In genomic region chr10:62817120-62817762, GRCh38 we compare ENCODE assay signal across 8 cellular contexts. TPM values are rescaled to one million over a fixed set of nuclear protein-coding genes. Genes with fewer than 3 reads are reported as not detected.
DNase-seq lines count a peak whose midpoint lies in the region; ATAC-seq and TF ChIP-seq lines count a peak whose summit lies in the region.

No MANE protein-coding gene starts in this region.

- peak overlapping the region; percentile 48 for H3K4me3 ChIP-seq in kidney epithelial cell (ENCODE audit: low read depth, low read length)

- peaks cover 21% of the 10 kb centered on the region for H3K36me3 Mint-ChIP-seq in T-helper 1 cell treated with Interleukin-12 subunit alpha and Interleukin-12 subunit beta and Interleukin-4 antibody, amounts not matched to agents 30 μg/mL and 1 μg/mL, for 36 hours (ENCODE audit: low read depth)

- peaks cover 70% of the 10 kb centered on the region for H3K27me3 Mint-ChIP-seq in T-helper 1 cell treated with Interleukin-12 subunit alpha and Interleukin-12 subunit beta and Interleukin-4 antibody, amounts not matched to agents 30 μg/mL and 1 μg/mL, for 36 hours (ENCODE audit: low read depth)

- H3K36me3 ChIP-seq in kidney epithelial cell (ENCODE audit: control insufficient read depth, insufficient read depth, low read length): no peaks in the 10 kb centered on the region

- peak overlapping the region; percentile 95 for H3K4me3 Mint-ChIP-seq in T-helper 1 cell treated with Interleukin-12 subunit alpha and Interleukin-12 subunit beta and Interleukin-4 antibody, amounts not matched to agents 30 μg/mL and 1 μg/mL, for 36 hours

- peak; percentile 25 for ATAC-seq in GM18511 (IDR thresholded peaks at IDR 0.05; ENCODE audit: unreplicated experiment)
- ATAC-seq in HG03045 (IDR thresholded peaks at IDR 0.05; ENCODE audit: unreplicated experiment): peak; percentile 3

- H3K9me3 Mint-ChIP-seq in T-helper 1 cell treated with Interleukin-12 subunit alpha and Interleukin-12 subunit beta and Interleukin-4 antibody, amounts not matched to agents 30 μg/mL and 1 μg/mL, for 36 hours: no peaks in the 10 kb centered on the region

- no peak for TF ChIP-seq CTCF in kidney epithelial cell (IDR thresholded peaks at IDR 0.05; ENCODE audit: insufficient read depth, low read length, poor library complexity, severe bottlenecking)

- H3K4me1 Mint-ChIP-seq in T-helper 1 cell treated with Interleukin-12 subunit alpha and Interleukin-12 subunit beta and Interleukin-4 antibody, amounts not matched to agents 30 μg/mL and 1 μg/mL, for 36 hours (ENCODE audit: low read depth): peaks cover 40% of the 10 kb centered on the region

- peak overlapping the region; percentile 97 for H3K27ac Mint-ChIP-seq in T-helper 1 cell treated with Interleukin-12 subunit alpha and Interleukin-12 subunit beta and Interleukin-4 antibody, amounts not matched to agents 30 μg/mL and 1 μg/mL, for 36 hours

- in situ Hi-C loops in T47D (cut with HindIII; ENCODE audit: low pct_unique_long_range_greater_than_20kb, low sequenced_read_pairs): no loop called here

- DNase-seq in T47D (ENCODE audit: low read depth in 1 of 2, low spot score in 1 of 2) (peak; percentile 27 to 64), kidney epithelial cell (ENCODE audit: low read depth) (no peak), iPS-NIHi7 (ENCODE audit: extremely low spot score) (no peak), NCI-H2081 (lab: John Stamatoyannopoulos, UW) (no peak)
- peak; percentile 65 to 69 for DNase-seq in stimulated activated CD4-positive, alpha-beta T cell treated with anti-CD3 and anti-CD28 coated beads, Interleukin-2, amount 100 ng/mL, for 24 hours

- peaks cover 34% of the 10 kb centered on the region for H3K27me3 ChIP-seq in kidney epithelial cell (ENCODE audit: control insufficient read depth, insufficient read depth, low read length)

RNA-seq across cellular contexts. Expression of gene EGR2, which starts 1.1 kb away (rescaled TPM):
- 0.67 and 1.2 TPM in 2 replicates for total RNA-seq in kidney epithelial cell

RNA-seq across cellular contexts. Expression of gene ADO, which starts 12.7 kb away (rescaled TPM):
- 35.8 and 37.2 TPM in 2 replicates for total RNA-seq in kidney epithelial cell

Comparison
In these comparisons a context has a peak if more than half of its experiments do, and no peak if none do; other contexts are left out.
1. DNase-seq: peak in T47D (2 of 2) and stimulated activated CD4-positive, alpha-beta T cell treated with anti-CD3 and anti-CD28 coated beads, Interleukin-2, amount 100 ng/mL, for 24 hours (2 of 2); none in kidney epithelial cell (single experiment), iPS-NIHi7 (single experiment) and NCI-H2081 (0 of 2).